ENCODE assay signal across 8 cellular contexts in genomic region chr9:91302831-91303230, GRCh38. TPM values are rescaled to one million over a fixed set of nuclear protein-coding genes. Genes with fewer than 3 reads are reported as not detected.
DNase-seq lines count a peak whose midpoint lies in the region; ATAC-seq, FAIRE-seq and TF ChIP-seq lines count a peak whose summit lies in the region.

No MANE protein-coding gene starts in this region.

- H3K27me3 ChIP-seq in endothelial cell of umbilical vein (ENCODE audit: control insufficient read depth in 2 of 2, insufficient read depth in 2 of 2, low read length in 2 of 2): no peaks in the 10 kb centered on the region
- no peaks in the 10 kb centered on the region for H3K27me3 ChIP-seq in naive thymus-derived CD4-positive, alpha-beta T cell (ENCODE audit: control insufficient read depth in 2 of 2, insufficient read depth in 2 of 2, low read length in 2 of 2)

- peaks cover 9% of the 10 kb centered on the region for H3K4me1 ChIP-seq in endothelial cell of umbilical vein (ENCODE audit: control insufficient read depth, extremely low read depth, insufficient read depth, low read length)
- no peaks in the 10 kb centered on the region for H3K4me1 ChIP-seq in naive thymus-derived CD4-positive, alpha-beta T cell (ENCODE audit: control insufficient read depth in 2 of 2, insufficient read depth in 2 of 2, low read length in 2 of 2)

- H4K20me1 ChIP-seq in endothelial cell of umbilical vein (replicated peaks; ENCODE audit: control insufficient read depth, extremely low read depth, insufficient read depth, low read length): no peaks in the 10 kb centered on the region

- no peaks in the 10 kb centered on the region for H3K9me1 ChIP-seq in endothelial cell of umbilical vein (replicated peaks; ENCODE audit: control insufficient read depth, extremely low read depth, insufficient read depth, low read length)

- peak; percentile 81 for DNase-seq in AG10803 (ENCODE audit: low read depth)
- peak; percentile 6 for DNase-seq in NCI-H2029 treated with DMSO at 0.1 percent for 48 hours (lab: John Stamatoyannopoulos, UW)
- DNase-seq in endothelial cell of umbilical vein (ENCODE audit: low read depth, low spot score): peak; percentile 76
- DNase-seq in naive thymus-derived CD4-positive, alpha-beta T cell: no peak
- DNase-seq in NCI-H187 (lab: John Stamatoyannopoulos, UW): no peak

- intact Hi-C loops in endothelial cell of umbilical vein (cut with micrococcal nuclease): loop anchor here (1.0 to 5.0 kb wide), 3 partner anchors 110 to 266 kb away; partner anchors contain the start of gene NFIL3
- intact Hi-C loops in naive thymus-derived CD4-positive, alpha-beta T cell (cut with micrococcal nuclease): no loop called here

- H3K27ac ChIP-seq in endothelial cell of umbilical vein (ENCODE audit: insufficient read depth, low read depth, low read length): peak overlapping the region; percentile 69
- no peak overlapping the region for H3K27ac ChIP-seq in naive thymus-derived CD4-positive, alpha-beta T cell (ENCODE audit: low read depth, low read length)

- no peaks in the 10 kb centered on the region for H3K27me3 Mint-ChIP-seq in naive thymus-derived CD4-positive, alpha-beta T cell

- peaks cover 0 to 1% (median 0%) of the 10 kb centered on the region in 11 donors for H3K9me3 Mint-ChIP-seq in naive thymus-derived CD4-positive, alpha-beta T cell

- peak; percentile 36 for ATAC-seq in naive thymus-derived CD4-positive, alpha-beta T cell
- ATAC-seq in GM19463 (IDR thresholded peaks at IDR 0.05; ENCODE audit: unreplicated experiment): no peak
- ATAC-seq in HG02610 (IDR thresholded peaks at IDR 0.05; ENCODE audit: unreplicated experiment): no peak
- ATAC-seq in GM21529 (IDR thresholded peaks at IDR 0.05; ENCODE audit: unreplicated experiment): no peak

- TF ChIP-seq POLR2A in endothelial cell of umbilical vein (IDR thresholded peaks at IDR 0.05; ENCODE audit: low read depth, low read length): no peak

- POLR2A ChIA-PET in endothelial cell of umbilical vein (lab: Charles Lee): no interaction called here
- POLR2A ChIA-PET in naive thymus-derived CD4-positive, alpha-beta T cell (lab: Charles Lee): no interaction called here

- H3K79me2 ChIP-seq in endothelial cell of umbilical vein (ENCODE audit: control insufficient read depth, insufficient read depth, low read length): no peaks in the 10 kb centered on the region

- H3K9ac ChIP-seq in endothelial cell of umbilical vein (replicated peaks; ENCODE audit: extremely low read depth, insufficient read depth, low read length): no peak overlapping the region

- no peak overlapping the region for H3K4me3 Mint-ChIP-seq in naive thymus-derived CD4-positive, alpha-beta T cell

- dilution Hi-C loops in endothelial cell of umbilical vein (cut with MboI; ENCODE audit: extremely low pct_ligation_motif_present, low sequenced_read_pairs): no loop called here

- H3K9me3 ChIP-seq in endothelial cell of umbilical vein (replicated peaks; ENCODE audit: control insufficient read depth, insufficient read depth, low read length): no peaks in the 10 kb centered on the region
- H3K9me3 ChIP-seq in naive thymus-derived CD4-positive, alpha-beta T cell (ENCODE audit: control insufficient read depth in 2 of 3, low read length in 3 of 3): no peaks in the 10 kb centered on the region

- H3K36me3 ChIP-seq in endothelial cell of umbilical vein (ENCODE audit: control insufficient read depth in 2 of 2, extremely low read depth in 1 of 2, insufficient read depth in 2 of 2, low read length in 2 of 2): no peaks in the 10 kb centered on the region
- H3K36me3 ChIP-seq in naive thymus-derived CD4-positive, alpha-beta T cell (ENCODE audit: control insufficient read depth in 2 of 3, insufficient read depth in 3 of 3, low read length in 3 of 3): peaks cover 0 to 7% (median 0%) of the 10 kb centered on the region in 3 experiments

- FAIRE-seq in endothelial cell of umbilical vein (lab: Jason Lieb, UNC): peak; percentile 74

- H3K4me1 Mint-ChIP-seq in naive thymus-derived CD4-positive, alpha-beta T cell: peaks cover 6 to 31% (median 13%) of the 10 kb centered on the region in 7 donors

- peak overlapping the region; percentile 82 for H3K4me2 ChIP-seq in endothelial cell of umbilical vein (ENCODE audit: insufficient read depth, low read length)

- CTCF ChIA-PET in endothelial cell of umbilical vein (lab: Charles Lee): no interaction called here
- CTCF ChIA-PET in naive thymus-derived CD4-positive, alpha-beta T cell (lab: Charles Lee): no interaction called here

- no peak overlapping the region for H2AFZ ChIP-seq in endothelial cell of umbilical vein (ENCODE audit: low read depth, low read length)

- TF ChIP-seq CTCF in AG10803 (conservative IDR thresholded peaks at IDR 0.05; ENCODE audit: low read length) (no peak), endothelial cell of umbilical vein (IDR thresholded peaks at IDR 0.05; ENCODE audit: extremely low read depth in 1 of 2, insufficient read depth in 1 of 2, low read depth in 1 of 2, low read length in 2 of 2) (no peak)

- H3K36me3 Mint-ChIP-seq in naive thymus-derived CD4-positive, alpha-beta T cell: peaks cover 0 to 37% (median 18%) of the 10 kb centered on the region in 5 donors

- no TSS peak for BruUV-seq in endothelial cell of umbilical vein (replicated peaks; lab: Mats Ljungman, UMichigan)

- no peak overlapping the region for H3K27ac Mint-ChIP-seq in naive thymus-derived CD4-positive, alpha-beta T cell

- no peak overlapping the region; the same call in 1 of the 2 replicates for H3K4me3 ChIP-seq in AG10803 (ENCODE audit: low read length)
- no peak overlapping the region for H3K4me3 ChIP-seq in endothelial cell of umbilical vein (replicated peaks in 1 of 3; ENCODE audit: insufficient read depth in 1 of 3, low read depth in 1 of 3, low read length in 3 of 3)
- H3K4me3 ChIP-seq in naive thymus-derived CD4-positive, alpha-beta T cell (ENCODE audit: low read length): no peak overlapping the region

TF ChIP-seq in endothelial cell of umbilical vein, 7 proteins besides CTCF, POLR2A, EP300 and RAD21:
- TF ChIP-seq JUN (IDR thresholded peaks at IDR 0.05; ENCODE audit: borderline replicate concordance, insufficient read depth, insufficient read length, low read depth): peak; percentile 92
- TF ChIP-seq POLR2AphosphoS5 (IDR thresholded peaks at IDR 0.05; ENCODE audit: insufficient read depth, low read depth, low read length): peak; percentile 52
- TF ChIP-seq MAX (IDR thresholded peaks at IDR 0.05; ENCODE audit: insufficient read depth, insufficient read length): no peak
- peak; percentile 69 for TF ChIP-seq GATA2 (IDR thresholded peaks at IDR 0.05; ENCODE audit: insufficient read depth, insufficient read length, low read depth, low read length)
- peak; percentile 96 for TF ChIP-seq FOS (IDR thresholded peaks at IDR 0.05; ENCODE audit: borderline replicate concordance, insufficient read depth, low read length)
- TF ChIP-seq MYC (IDR thresholded peaks at IDR 0.05; ENCODE audit: low read depth, low read length): no peak
- TF ChIP-seq EZH2 (IDR thresholded peaks at IDR 0.05; ENCODE audit: borderline replicate concordance, low read depth, low read length, severe bottlenecking): no peak

RNA-seq across cellular contexts. Expression of gene AUH, which starts 58.9 kb away (rescaled TPM):
- total RNA-seq in endothelial cell of umbilical vein: 9.2 and 10.7 TPM in 2 replicates
- polyA plus RNA-seq in endothelial cell of umbilical vein: 1.4 and 2.3 TPM in 2 replicates
- polyA plus RNA-seq in endothelial cell of umbilical vein (2011; cell fraction: cytosol; rRNA removed): 3.5 and 4.0 TPM in 2 replicates
- polyA plus RNA-seq in endothelial cell of umbilical vein (2011; cell fraction: nucleus; rRNA removed): 9.3 and 11.4 TPM in 2 replicates
- 6.3 and 6.5 TPM in 2 replicates for polyA plus RNA-seq in endothelial cell of umbilical vein (2012)
- 1.1 and 1.6 TPM in 2 replicates for polyA minus RNA-seq in endothelial cell of umbilical vein
- 2.6 TPM for polyA minus RNA-seq in endothelial cell of umbilical vein (2011; cell fraction: cytosol; rRNA and poly(A)+ RNA removed)
- polyA minus RNA-seq in endothelial cell of umbilical vein (2011; cell fraction: nucleus; rRNA and poly(A)+ RNA removed): 6.5 and 13.4 TPM in 2 replicates
- total RNA-seq in naive thymus-derived CD4-positive, alpha-beta T cell: 10 to 100 TPM; 17.2 to 30.1 (median 25.9) TPM
- 10 to 100 TPM; 11.6 to 12.1 TPM for polyA plus RNA-seq in naive thymus-derived CD4-positive, alpha-beta T cell

Comparison
In these comparisons a context has a peak if more than half of its experiments do, and no peak if none do; other contexts are left out.
1. DNase-seq: peak in AG10803 (single experiment), NCI-H2029 treated with DMSO at 0.1 percent for 48 hours (single experiment) and endothelial cell of umbilical vein (single experiment); none in naive thymus-derived CD4-positive, alpha-beta T cell (0 of 9) and NCI-H187 (0 of 2).